Comparison of ENCODE assay signal across 23 cellular contexts in the genomic region with DNA sequence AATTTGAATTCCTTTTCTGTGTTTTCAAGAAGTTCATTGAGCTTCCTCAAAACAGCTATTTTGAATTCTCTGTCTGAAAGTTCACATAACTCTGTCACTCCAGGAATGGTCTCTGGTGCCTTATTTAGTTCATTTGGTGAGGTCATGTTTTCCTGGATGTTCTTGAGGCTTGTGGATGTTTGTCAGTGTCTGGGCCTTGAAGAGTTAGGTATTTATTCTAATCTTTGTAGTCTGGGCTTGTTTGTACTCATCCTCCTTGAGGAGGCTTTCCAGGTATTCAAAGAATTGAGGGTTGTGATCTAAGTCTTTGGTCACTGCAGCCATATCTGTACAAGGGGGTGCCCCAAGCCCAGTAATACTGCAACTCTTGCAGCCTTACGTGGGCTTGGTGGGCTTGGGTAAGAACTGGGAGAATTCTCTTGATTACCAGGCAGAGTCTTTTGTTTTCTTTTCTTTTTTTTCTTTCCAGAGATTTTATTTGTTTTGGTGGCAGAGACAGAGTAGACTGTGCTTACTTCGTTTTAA. TPM values are rescaled to one million over a fixed set of nuclear protein-coding genes. Genes with fewer than 3 reads are reported as not detected.
A peak's percentile ranks its signal among the peaks of the same experiment; 100 is the strongest.
DNase-seq lines count a peak whose midpoint lies in the region; ATAC-seq, FAIRE-seq and TF ChIP-seq lines count a peak whose summit lies in the region.
"Had no signal": no experiment of that assay in that cellular context is flagged by ENCODE, and none has a peak within 500 bp of the region (broad histone marks: within the 10 kb centered on the region; RNA-seq: fewer than 3 reads in every experiment).

No MANE protein-coding gene starts in this region.

- no peaks in the 10 kb centered on the region for H3K9me3 Mint-ChIP-seq in activated CD8-positive, alpha-beta T cell treated with anti-CD3 and anti-CD28 coated beads, Interleukin-2, amount 10 ng/mL, durations not matched to agents 7 days and 5 days (ENCODE audit: insufficient read depth)
- no peaks in the 10 kb centered on the region for H3K9me3 Mint-ChIP-seq in activated CD8-positive, alpha-beta T cell treated with anti-CD3 and anti-CD28 coated beads for 36 hours
- peaks cover 6% of the 10 kb centered on the region for H3K9me3 Mint-ChIP-seq in neural progenitor cell

- H3K36me3 ChIP-seq in trophoblast cell (ENCODE audit: control insufficient read depth in 1 of 2, insufficient read depth in 2 of 2, low read length in 2 of 2) (peaks cover 2 to 6% of the 10 kb centered on the region in 2 experiments), neural progenitor cell (no peaks in the 10 kb centered on the region)

- H4K91ac ChIP-seq in trophoblast cell (ENCODE audit: low read depth, low read length) = peak overlapping the region; percentile 11

- H3K4me1 ChIP-seq in trophoblast cell (ENCODE audit: control insufficient read depth in 1 of 2, insufficient read depth in 2 of 2, low read length in 2 of 2) = peaks cover 5 to 8% of the 10 kb centered on the region in 2 experiments
- no peaks in the 10 kb centered on the region for H3K4me1 ChIP-seq in neural progenitor cell
- H3K4me1 ChIP-seq: BE2C had no signal

- no peak overlapping the region for H3K4me3 Mint-ChIP-seq in activated CD8-positive, alpha-beta T cell treated with anti-CD3 and anti-CD28 coated beads, Interleukin-2, amount 10 ng/mL, durations not matched to agents 7 days and 5 days
- no peak overlapping the region for H3K4me3 Mint-ChIP-seq in activated CD8-positive, alpha-beta T cell treated with anti-CD3 and anti-CD28 coated beads for 36 hours
- no peak overlapping the region for H3K4me3 Mint-ChIP-seq in neural progenitor cell
- H3K4me3 Mint-ChIP-seq: CD4-positive, alpha-beta T cell had no signal

- no peaks in the 10 kb centered on the region for H4K20me1 ChIP-seq in neural progenitor cell (ENCODE audit: low read depth)

- H3K27ac ChIP-seq in trophoblast cell (ENCODE audit: low read depth, low read length) (peak overlapping the region; percentile 76), neural progenitor cell (no peak overlapping the region)
- H3K27ac ChIP-seq: 22Rv1, RWPE1 had no signal

- CTCF ChIA-PET in activated CD8-positive, alpha-beta T cell treated with anti-CD3 and anti-CD28 coated beads, Interleukin-2, amount 10 ng/mL, durations not matched to agents 7 days and 5 days (lab: Charles Lee) = no interaction called here
- CTCF ChIA-PET in activated CD8-positive, alpha-beta T cell treated with anti-CD3 and anti-CD28 coated beads for 36 hours (lab: Charles Lee) = interaction anchor here (1.0 kb wide), 1 partner anchor 21 kb away, joined by 3 read pairs; no protein-coding TSS in a partner anchor

- H2BK5ac ChIP-seq in trophoblast cell (ENCODE audit: low read depth, low read length, poor library complexity) = no peak overlapping the region

- H3K4me2 ChIP-seq in trophoblast cell (ENCODE audit: low read length) = no peak overlapping the region
- no peak overlapping the region for H3K4me2 ChIP-seq in neural progenitor cell

- WGBS in trophoblast cell (ENCODE audit: extremely low coverage, insufficient coverage, insufficient read length) = no CpG with 5 or more reads among the region's 2 CpGs

- H2BK12ac ChIP-seq in trophoblast cell (ENCODE audit: low read length) = no peak overlapping the region

- no peak overlapping the region for H3K23ac ChIP-seq in trophoblast cell (ENCODE audit: low read length)

- no peak overlapping the region for H4K12ac ChIP-seq in trophoblast cell (ENCODE audit: low read depth, low read length)

- no peak for DNase-seq in activated CD8-positive, alpha-beta T cell treated with anti-CD3 and anti-CD28 coated beads, Interleukin-2, amount 10 ng/mL, durations not matched to agents 7 days and 5 days
- DNase-seq in activated CD8-positive, alpha-beta T cell treated with anti-CD3 and anti-CD28 coated beads for 36 hours = no peak
- DNase-seq in H54 (ENCODE audit: insufficient read length, low spot score) (no peak), epithelial cell of esophagus (ENCODE audit: low read depth) (peak; percentile 80), trophoblast cell (peak; percentile 48 to 84), neural progenitor cell (ENCODE audit: low spot score) (no peak)
- no peak for DNase-seq in stimulated activated naive CD4-positive, alpha-beta T cell (lab: John Stamatoyannopoulos, UW)
- DNase-seq: BE2C; CD4-positive, alpha-beta T cell; DMS79; GOT3; KBM-7; NCI-H1436; NCI-H2029; NCI-H2171 treated with DMSO at 0.1 percent for 48 hours; NCI-H748 treated with DMSO at 0.1 percent for 48 hours; OCI-M1 had no signal

- POLR2A ChIA-PET in activated CD8-positive, alpha-beta T cell treated with anti-CD3 and anti-CD28 coated beads, Interleukin-2, amount 10 ng/mL, durations not matched to agents 7 days and 5 days (lab: Charles Lee) = interaction anchor here (0.7 kb wide), 1 partner anchor 27 kb away, joined by 5 read pairs; no protein-coding TSS in a partner anchor
- POLR2A ChIA-PET in activated CD8-positive, alpha-beta T cell treated with anti-CD3 and anti-CD28 coated beads for 36 hours (lab: Charles Lee) = no interaction called here

- no peak for TF ChIP-seq POLR2A in H54 (IDR thresholded peaks at IDR 0.05; ENCODE audit: low read depth, low read length)

- no peak overlapping the region for H3K4me3 ChIP-seq in epithelial cell of esophagus (ENCODE audit: low read length)
- H3K4me3 ChIP-seq in trophoblast cell (ENCODE audit: low read depth, low read length) = no peak overlapping the region
- no peak overlapping the region for H3K4me3 ChIP-seq in neural progenitor cell

- no peaks in the 10 kb centered on the region for H3K79me1 ChIP-seq in trophoblast cell (ENCODE audit: low read length)

- H2AK5ac ChIP-seq in trophoblast cell (ENCODE audit: low read length) = no peak overlapping the region

- H3K9me3 ChIP-seq in trophoblast cell (ENCODE audit: insufficient read depth, low read depth, low read length) (peaks cover 2% of the 10 kb centered on the region), neural progenitor cell (ENCODE audit: low read depth) (no peaks in the 10 kb centered on the region)
- H3K9me3 ChIP-seq: BE2C had no signal

- H3K79me2 ChIP-seq in trophoblast cell (ENCODE audit: control insufficient read depth, insufficient read depth, low read length, poor library complexity) (no peaks in the 10 kb centered on the region), neural progenitor cell (ENCODE audit: low read depth) (no peaks in the 10 kb centered on the region)

- no peak for ATAC-seq in activated CD8-positive, alpha-beta T cell treated with anti-CD3 and anti-CD28 coated beads, Interleukin-2, amount 10 ng/mL, durations not matched to agents 7 days and 5 days
- ATAC-seq in activated CD8-positive, alpha-beta T cell treated with anti-CD3 and anti-CD28 coated beads for 36 hours = no peak
- ATAC-seq in GM21825 (IDR thresholded peaks at IDR 0.05; ENCODE audit: unreplicated experiment) = no peak

- peak overlapping the region; percentile 17 for H2BK120ac ChIP-seq in trophoblast cell (ENCODE audit: insufficient read depth, low read length, poor library complexity)

- intact Hi-C loops in activated CD8-positive, alpha-beta T cell treated with anti-CD3 and anti-CD28 coated beads for 36 hours (cut with micrococcal nuclease) = no loop called here

- H3K14ac ChIP-seq in trophoblast cell (ENCODE audit: low read length) = no peak overlapping the region

- peak; percentile 6 for FAIRE-seq in H54 (lab: Jason Lieb, UNC)

- peaks cover 43% of the 10 kb centered on the region for H3K36me3 Mint-ChIP-seq in activated CD8-positive, alpha-beta T cell treated with anti-CD3 and anti-CD28 coated beads, Interleukin-2, amount 10 ng/mL, durations not matched to agents 7 days and 5 days (ENCODE audit: low read depth)
- peaks cover 26% of the 10 kb centered on the region for H3K36me3 Mint-ChIP-seq in activated CD8-positive, alpha-beta T cell treated with anti-CD3 and anti-CD28 coated beads for 36 hours (ENCODE audit: low read depth)
- H3K36me3 Mint-ChIP-seq in neural progenitor cell = peaks cover 14% of the 10 kb centered on the region

- no peak for TF ChIP-seq CTCF in activated CD8-positive, alpha-beta T cell treated with anti-CD3 and anti-CD28 coated beads for 36 hours (IDR thresholded peaks at IDR 0.05)
- no peak for TF ChIP-seq CTCF in epithelial cell of esophagus (IDR thresholded peaks at IDR 0.05; ENCODE audit: insufficient read depth, low read depth, low read length, missing control alignments)
- no peak for TF ChIP-seq CTCF in neural progenitor cell (IDR thresholded peaks at IDR 0.05)

- H2AFZ ChIP-seq in trophoblast cell (ENCODE audit: insufficient read depth, low read length, poor library complexity) (no peak overlapping the region), neural progenitor cell (replicated peaks) (no peak overlapping the region)

- H3K27ac Mint-ChIP-seq in activated CD8-positive, alpha-beta T cell treated with anti-CD3 and anti-CD28 coated beads, Interleukin-2, amount 10 ng/mL, durations not matched to agents 7 days and 5 days = peak overlapping the region; percentile 47
- H3K27ac Mint-ChIP-seq in activated CD8-positive, alpha-beta T cell treated with anti-CD3 and anti-CD28 coated beads for 36 hours = no peak overlapping the region
- H3K27ac Mint-ChIP-seq in neural progenitor cell = no peak overlapping the region
- H3K27ac Mint-ChIP-seq: CD4-positive, alpha-beta T cell had no signal

- H3K4ac ChIP-seq in trophoblast cell (ENCODE audit: low read depth, low read length) = no peak overlapping the region

- peaks cover 9% of the 10 kb centered on the region for H3K4me1 Mint-ChIP-seq in activated CD8-positive, alpha-beta T cell treated with anti-CD3 and anti-CD28 coated beads, Interleukin-2, amount 10 ng/mL, durations not matched to agents 7 days and 5 days (ENCODE audit: low read depth)
- peaks cover 3% of the 10 kb centered on the region for H3K4me1 Mint-ChIP-seq in activated CD8-positive, alpha-beta T cell treated with anti-CD3 and anti-CD28 coated beads for 36 hours (ENCODE audit: low read depth)
- no peaks in the 10 kb centered on the region for H3K4me1 Mint-ChIP-seq in neural progenitor cell

- H3K9ac ChIP-seq in trophoblast cell (ENCODE audit: low read length) (no peak overlapping the region), neural progenitor cell (no peak overlapping the region)

- no peak overlapping the region for H3K18ac ChIP-seq in trophoblast cell (ENCODE audit: low read length)

- no peaks in the 10 kb centered on the region for H3F3A ChIP-seq in neural progenitor cell (ENCODE audit: low read depth)

- H3K27me3 Mint-ChIP-seq in activated CD8-positive, alpha-beta T cell treated with anti-CD3 and anti-CD28 coated beads, Interleukin-2, amount 10 ng/mL, durations not matched to agents 7 days and 5 days (ENCODE audit: low read depth) = no peaks in the 10 kb centered on the region
- no peaks in the 10 kb centered on the region for H3K27me3 Mint-ChIP-seq in activated CD8-positive, alpha-beta T cell treated with anti-CD3 and anti-CD28 coated beads for 36 hours
- H3K27me3 Mint-ChIP-seq in neural progenitor cell (ENCODE audit: insufficient read depth, low read depth) = no peaks in the 10 kb centered on the region
- H3K27me3 Mint-ChIP-seq: CD4-positive, alpha-beta T cell had no signal

- H3K27me3 ChIP-seq in trophoblast cell (ENCODE audit: insufficient read depth, low read length) (no peaks in the 10 kb centered on the region), neural progenitor cell (no peaks in the 10 kb centered on the region)
- H3K27me3 ChIP-seq: BE2C had no signal

- no peak overlapping the region for H4K8ac ChIP-seq in trophoblast cell (ENCODE audit: low read depth, low read length)

RNA-seq across cellular contexts. Expression of gene CCNDBP1, which starts 19.3 kb away (rescaled TPM):
- 10 to 100 TPM; 58.0 to 63.2 TPM for total RNA-seq in activated CD8-positive, alpha-beta T cell treated with anti-CD3 and anti-CD28 coated beads, Interleukin-2, amount 10 ng/mL, durations not matched to agents 7 days and 5 days
- 10 to 100 TPM; 49.2 to 54.1 TPM for total RNA-seq in activated CD8-positive, alpha-beta T cell treated with anti-CD3 and anti-CD28 coated beads for 36 hours
- 56.8 and 61.3 TPM in 2 replicates for polyA plus RNA-seq in trophoblast cell (2013)
- total RNA-seq in neural progenitor cell (ENCODE audit: low replicate concordance) = 43.1 and 44.3 TPM in 2 replicates

RNA-seq across cellular contexts. Expression of gene TMEM62, which starts 32.5 kb away (rescaled TPM):
- 10 to 100 TPM; 20.4 to 21.9 TPM for total RNA-seq in activated CD8-positive, alpha-beta T cell treated with anti-CD3 and anti-CD28 coated beads, Interleukin-2, amount 10 ng/mL, durations not matched to agents 7 days and 5 days
- 10 to 100 TPM; 10.5 to 11.6 TPM for total RNA-seq in activated CD8-positive, alpha-beta T cell treated with anti-CD3 and anti-CD28 coated beads for 36 hours
- polyA plus RNA-seq in trophoblast cell (2013) = 27.8 and 29.5 TPM in 2 replicates
- total RNA-seq in neural progenitor cell (ENCODE audit: low replicate concordance) = 6.9 and 11.9 TPM in 2 replicates

RNA-seq across cellular contexts. Expression of gene EPB42, which starts 55.0 kb away (rescaled TPM):
- not detected for total RNA-seq in activated CD8-positive, alpha-beta T cell treated with anti-CD3 and anti-CD28 coated beads, Interleukin-2, amount 10 ng/mL, durations not matched to agents 7 days and 5 days
- total RNA-seq in activated CD8-positive, alpha-beta T cell treated with anti-CD3 and anti-CD28 coated beads for 36 hours = not detected
- not detected in 2 replicates for polyA plus RNA-seq in trophoblast cell (2013)
- total RNA-seq in neural progenitor cell (ENCODE audit: low replicate concordance) = not detected in 2 replicates
- total RNA-seq: CD4-positive, alpha-beta T cell; G401; M059J; NCI-H460 had no signal

Comparison
In these comparisons a context has a peak if more than half of its experiments do, and no peak if none do; other contexts are left out.
1. DNase-seq: peak in epithelial cell of esophagus (single experiment) and trophoblast cell (2 of 2); none in activated CD8-positive, alpha-beta T cell treated with anti-CD3 and anti-CD28 coated beads, Interleukin-2, amount 10 ng/mL, durations not matched to agents 7 days and 5 days (single experiment), activated CD8-positive, alpha-beta T cell treated with anti-CD3 and anti-CD28 coated beads for 36 hours (single experiment), H54 (single experiment), stimulated activated naive CD4-positive, alpha-beta T cell (0 of 6) and neural progenitor cell (single experiment).